Comparison of ENCODE assay signal across 26 cellular contexts in genomic region chr7:111394891-111395290, GRCh38.
DNase-seq lines count a peak whose midpoint lies in the region; ATAC-seq lines count a peak whose summit lies in the region.
"Had no signal": no experiment of that assay in that cellular context is flagged by ENCODE, and none has a peak within 500 bp of the region (broad histone marks: within the 10 kb centered on the region; RNA-seq: fewer than 3 reads in every experiment).

No MANE protein-coding gene starts in this region.

- no peak overlapping the region for H2AFZ ChIP-seq in mesenchymal stem cell (ENCODE audit: low read depth, low read length)

- H2BK5ac ChIP-seq in mesenchymal stem cell (ENCODE audit: low read depth, low read length, poor library complexity, severe bottlenecking): no peak overlapping the region

- WGBS in mesenchymal stem cell: 93% methylated on average over 4 of the region's 4 CpGs

- H2AK5ac ChIP-seq in mesenchymal stem cell (ENCODE audit: low read length, severe bottlenecking): no peak overlapping the region

- no peaks in the 10 kb centered on the region for H3K4me1 ChIP-seq in mesenchymal stem cell (ENCODE audit: control insufficient read depth, insufficient read depth, low read depth, low read length)
- H3K4me1 ChIP-seq: Caco-2 had no signal

- no peak overlapping the region for H2BK120ac ChIP-seq in mesenchymal stem cell (ENCODE audit: low read depth, low read length)

- H3K9ac ChIP-seq in mesenchymal stem cell (ENCODE audit: low read length): no peak overlapping the region

- no peak overlapping the region for H3K18ac ChIP-seq in mesenchymal stem cell (ENCODE audit: low read depth in 1 of 2, low read length in 2 of 2)

- no peak overlapping the region for H2BK15ac ChIP-seq in mesenchymal stem cell (ENCODE audit: low read depth, poor library complexity, severe bottlenecking)

- H4K8ac ChIP-seq in mesenchymal stem cell (ENCODE audit: low read length): no peak overlapping the region

- H3K4me3 ChIP-seq in mesenchymal stem cell (ENCODE audit: insufficient read depth in 1 of 2, low read depth in 1 of 2, low read length in 2 of 2): no peak overlapping the region
- H3K4me3 ChIP-seq: GM12878, SK-N-MC had no signal

- H2BK12ac ChIP-seq in mesenchymal stem cell (ENCODE audit: low read length in 2 of 2): no peak overlapping the region

- no peaks in the 10 kb centered on the region for H3K36me3 ChIP-seq in mesenchymal stem cell (ENCODE audit: control insufficient read depth in 1 of 2, insufficient read depth in 2 of 2, low read depth in 1 of 2, low read length in 2 of 2)

- no peak overlapping the region for H3K14ac ChIP-seq in mesenchymal stem cell (ENCODE audit: low read length in 2 of 2)

- no peak overlapping the region for H3K4ac ChIP-seq in mesenchymal stem cell (ENCODE audit: low read depth in 1 of 2, low read length in 2 of 2)

- H4K91ac ChIP-seq in mesenchymal stem cell (ENCODE audit: low read length): peak overlapping the region; percentile 34

- DNase-seq in NCI-H1092 (lab: John Stamatoyannopoulos, UW) (peak; percentile 14), NCI-H146 (lab: John Stamatoyannopoulos, UW) (peak; percentile 96), SHP77 (lab: John Stamatoyannopoulos, UW) (peak; percentile 68 to 76), mesenchymal stem cell (no peak)
- DNase-seq: Caco-2; CD8-positive, alpha-beta T cell; DMS 273 treated with DMSO at 0.1 percent for 48 hours; DMS79; EL; GDM1; KBM-7; MV-4-11; NCI-H1694 treated with DMSO at 0.1 percent for 48 hours; NCI-H2107; NCI-H446 treated with DMSO at 0.1 percent for 48 hours; NCI-H774; Right ventricle myocardium superior; RPMI8226; SW 1271; T1000 had no signal

- no peaks in the 10 kb centered on the region for H3K79me1 ChIP-seq in mesenchymal stem cell (replicated peaks; ENCODE audit: low read length, poor library complexity, severe bottlenecking)

- no peak overlapping the region for H3K23ac ChIP-seq in mesenchymal stem cell (ENCODE audit: low read length in 2 of 2)

- H3K27me3 ChIP-seq in mesenchymal stem cell (ENCODE audit: control insufficient read depth in 1 of 2, insufficient read depth in 1 of 2, low read length in 2 of 2): no peaks in the 10 kb centered on the region

- ATAC-seq in GM19023 (IDR thresholded peaks at IDR 0.05; ENCODE audit: unreplicated experiment): no peak
- no peak for ATAC-seq in GM18861 (IDR thresholded peaks at IDR 0.05; ENCODE audit: unreplicated experiment)
- ATAC-seq in HG03521 (IDR thresholded peaks at IDR 0.05; ENCODE audit: unreplicated experiment): no peak
- ATAC-seq: CD8-positive, alpha-beta T cell; GM12878 had no signal

- H3K9me3 ChIP-seq in mesenchymal stem cell (ENCODE audit: control insufficient read depth, low read length): no peaks in the 10 kb centered on the region
- H3K9me3 ChIP-seq: Caco-2 had no signal

- H3K27ac ChIP-seq in mesenchymal stem cell (ENCODE audit: low read length, poor library complexity, severe bottlenecking): no peak overlapping the region
- H3K27ac ChIP-seq: C4-2B, SK-N-MC had no signal

- H3K4me2 ChIP-seq in mesenchymal stem cell (ENCODE audit: low read length, poor library complexity, severe bottlenecking): no peak overlapping the region
